Comparison of ENCODE assay signal across 1 cellular context in genomic region chr18:11005528-11005927, GRCh38.
A peak's percentile ranks its signal among the peaks of the same experiment; 100 is the strongest.
TF ChIP-seq lines count a peak whose summit lies in the region.

No MANE protein-coding gene starts in this region.

TF ChIP-seq in HepG2, 621 proteins besides CTCF, POLR2A, EP300 and RAD21 (continued from another document and continues in another):
- TF ChIP-seq MEF2D (CRISPR knock-in tag; IDR thresholded peaks at IDR 0.05) (peak; percentile 64; the same call in 1 of the 2 replicates), ZNF564 (CRISPR knock-in tag; IDR thresholded peaks at IDR 0.05) (0 out of 2 replicates have a peak, but pooled peaks have one; percentile 53), ZNF577 (CRISPR knock-in tag; IDR thresholded peaks at IDR 0.05; ENCODE audit: borderline replicate concordance, low read depth) (no peak), ZNF660 (CRISPR knock-in tag; IDR thresholded peaks at IDR 0.05; ENCODE audit: borderline replicate concordance, low read depth) (no peak), ZNF138 (CRISPR knock-in tag; IDR thresholded peaks at IDR 0.05; ENCODE audit: low read depth) (no peak), ZNF383 (CRISPR knock-in tag; IDR thresholded peaks at IDR 0.05; ENCODE audit: borderline replicate concordance) (no peak), ZSCAN20 (CRISPR knock-in tag; IDR thresholded peaks at IDR 0.05; ENCODE audit: borderline replicate concordance) (no peak), FOXA1 (IDR thresholded peaks at IDR 0.05) (peak; percentile 75; the same call in 1 of the 2 replicates), FOXA1 (CRISPR knock-in tag; IDR thresholded peaks at IDR 0.05) (peak; percentile 98), ATF6 (CRISPR knock-in tag; conservative IDR thresholded peaks at IDR 0.05) (no peak), ZNF781 (CRISPR knock-in tag; IDR thresholded peaks at IDR 0.05; ENCODE audit: borderline replicate concordance, not compliant biosample characterization) (no peak), HMG20B (CRISPR knock-in tag; conservative IDR thresholded peaks at IDR 0.05) (peak; percentile 94), SMAD9 (CRISPR knock-in tag; IDR thresholded peaks at IDR 0.05) (no peak), ZNF232 (CRISPR knock-in tag; IDR thresholded peaks at IDR 0.05; ENCODE audit: borderline replicate concordance) (no peak), NR3C1 (CRISPR knock-in tag; IDR thresholded peaks at IDR 0.05) (no peak), ZFP82 (CRISPR knock-in tag; IDR thresholded peaks at IDR 0.05; ENCODE audit: borderline replicate concordance) (no peak), ZNF432 (CRISPR knock-in tag; IDR thresholded peaks at IDR 0.05; ENCODE audit: borderline replicate concordance) (no peak), DMAP1 (CRISPR knock-in tag; IDR thresholded peaks at IDR 0.05) (peak; percentile 73; the same call in 1 of the 2 replicates), MIXL1 (CRISPR knock-in tag; IDR thresholded peaks at IDR 0.05) (peak; percentile 88; the same call in 1 of the 2 replicates), ZFP1 (CRISPR knock-in tag; IDR thresholded peaks at IDR 0.05) (peak; percentile 92; the same call in 1 of the 2 replicates), HOXA3 (CRISPR knock-in tag; IDR thresholded peaks at IDR 0.05) (peak; percentile 66; the same call in 1 of the 2 replicates), LCORL (IDR thresholded peaks at IDR 0.05) (no peak), LCORL (CRISPR knock-in tag; IDR thresholded peaks at IDR 0.05) (peak; percentile 48; the same call in 1 of the 2 replicates), RORA (CRISPR knock-in tag; IDR thresholded peaks at IDR 0.05) (no peak), ZMYM3 (CRISPR knock-in tag; IDR thresholded peaks at IDR 0.05) (peak; percentile 87), ETV5 (CRISPR knock-in tag; IDR thresholded peaks at IDR 0.05; ENCODE audit: borderline replicate concordance) (peak; percentile 78; the same call in 1 of the 2 replicates), ZNF746 (CRISPR knock-in tag; IDR thresholded peaks at IDR 0.05) (no peak), ZNF768 (CRISPR knock-in tag; IDR thresholded peaks at IDR 0.05) (no peak), ZSCAN31 (CRISPR knock-in tag; IDR thresholded peaks at IDR 0.05; ENCODE audit: low read depth) (0 out of 2 replicates have a peak, but pooled peaks have one; percentile 23), GABPB1 (CRISPR knock-in tag; IDR thresholded peaks at IDR 0.05) (no peak; the same call in 1 of the 2 replicates), ZNF44 (CRISPR knock-in tag; IDR thresholded peaks at IDR 0.05) (no peak), GZF1 (CRISPR knock-in tag; IDR thresholded peaks at IDR 0.05) (0 out of 2 replicates have a peak, but pooled peaks have one; percentile 61), ZBTB38 (CRISPR knock-in tag; IDR thresholded peaks at IDR 0.05) (no peak), ARNT (IDR thresholded peaks at IDR 0.05) (no peak), SAP130 (CRISPR knock-in tag; IDR thresholded peaks at IDR 0.05; ENCODE audit: low read depth) (peak; percentile 96), ZNF703 (CRISPR knock-in tag; IDR thresholded peaks at IDR 0.05; ENCODE audit: borderline replicate concordance) (no peak), HNRNPH1 (optimal IDR thresholded peaks at IDR 0.05; ENCODE audit: low read depth, low read length) (no peak), KLF16 (CRISPR knock-in tag; IDR thresholded peaks at IDR 0.05) (peak in 1 of 2 experiments; percentile 83; a peak in 1 of 4 replicates), ZNF235 (CRISPR knock-in tag; IDR thresholded peaks at IDR 0.05; ENCODE audit: borderline replicate concordance) (no peak), FOXK1 (CRISPR knock-in tag; IDR thresholded peaks at IDR 0.05; ENCODE audit: borderline replicate concordance, low read depth) (peak; percentile 98), MBD4 (IDR thresholded peaks at IDR 0.05; ENCODE audit: borderline replicate concordance, low read length) (no peak), SYNCRIP (IDR thresholded peaks at IDR 0.05; ENCODE audit: insufficient read depth, low read depth, low read length) (no peak), GFI1 (CRISPR knock-in tag; IDR thresholded peaks at IDR 0.05; ENCODE audit: borderline replicate concordance) (peak; percentile 98), TBX2 (CRISPR knock-in tag; IDR thresholded peaks at IDR 0.05; ENCODE audit: borderline replicate concordance) (peak; percentile 96), NFATC3 (CRISPR knock-in tag; IDR thresholded peaks at IDR 0.05) (no peak), ZNF619 (CRISPR knock-in tag; IDR thresholded peaks at IDR 0.05) (peak; percentile 77; the same call in 1 of the 2 replicates)
- TF ChIP-seq, protein P1, sequence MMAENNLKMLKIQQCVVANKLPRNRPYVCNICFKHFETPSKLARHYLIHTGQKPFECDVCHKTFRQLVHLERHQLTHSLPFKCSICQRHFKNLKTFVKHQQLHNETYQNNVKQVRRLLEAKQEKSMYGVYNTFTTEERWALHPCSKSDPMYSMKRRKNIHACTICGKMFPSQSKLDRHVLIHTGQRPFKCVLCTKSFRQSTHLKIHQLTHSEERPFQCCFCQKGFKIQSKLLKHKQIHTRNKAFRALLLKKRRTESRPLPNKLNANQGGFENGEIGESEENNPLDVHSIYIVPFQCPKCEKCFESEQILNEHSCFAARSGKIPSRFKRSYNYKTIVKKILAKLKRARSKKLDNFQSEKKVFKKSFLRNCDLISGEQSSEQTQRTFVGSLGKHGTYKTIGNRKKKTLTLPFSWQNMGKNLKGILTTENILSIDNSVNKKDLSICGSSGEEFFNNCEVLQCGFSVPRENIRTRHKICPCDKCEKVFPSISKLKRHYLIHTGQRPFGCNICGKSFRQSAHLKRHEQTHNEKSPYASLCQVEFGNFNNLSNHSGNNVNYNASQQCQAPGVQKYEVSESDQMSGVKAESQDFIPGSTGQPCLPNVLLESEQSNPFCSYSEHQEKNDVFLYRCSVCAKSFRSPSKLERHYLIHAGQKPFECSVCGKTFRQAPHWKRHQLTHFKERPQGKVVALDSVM (CRISPR knock-in tag; IDR thresholded peaks at IDR 0.05) = peak; percentile 70
- TF ChIP-seq, protein P2, sequence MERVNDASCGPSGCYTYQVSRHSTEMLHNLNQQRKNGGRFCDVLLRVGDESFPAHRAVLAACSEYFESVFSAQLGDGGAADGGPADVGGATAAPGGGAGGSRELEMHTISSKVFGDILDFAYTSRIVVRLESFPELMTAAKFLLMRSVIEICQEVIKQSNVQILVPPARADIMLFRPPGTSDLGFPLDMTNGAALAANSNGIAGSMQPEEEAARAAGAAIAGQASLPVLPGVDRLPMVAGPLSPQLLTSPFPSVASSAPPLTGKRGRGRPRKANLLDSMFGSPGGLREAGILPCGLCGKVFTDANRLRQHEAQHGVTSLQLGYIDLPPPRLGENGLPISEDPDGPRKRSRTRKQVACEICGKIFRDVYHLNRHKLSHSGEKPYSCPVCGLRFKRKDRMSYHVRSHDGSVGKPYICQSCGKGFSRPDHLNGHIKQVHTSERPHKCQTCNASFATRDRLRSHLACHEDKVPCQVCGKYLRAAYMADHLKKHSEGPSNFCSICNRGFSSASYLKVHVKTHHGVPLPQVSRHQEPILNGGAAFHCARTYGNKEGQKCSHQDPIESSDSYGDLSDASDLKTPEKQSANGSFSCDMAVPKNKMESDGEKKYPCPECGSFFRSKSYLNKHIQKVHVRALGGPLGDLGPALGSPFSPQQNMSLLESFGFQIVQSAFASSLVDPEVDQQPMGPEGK (CRISPR knock-in tag; IDR thresholded peaks at IDR 0.05) = no peak
- TF ChIP-seq, protein P3, sequence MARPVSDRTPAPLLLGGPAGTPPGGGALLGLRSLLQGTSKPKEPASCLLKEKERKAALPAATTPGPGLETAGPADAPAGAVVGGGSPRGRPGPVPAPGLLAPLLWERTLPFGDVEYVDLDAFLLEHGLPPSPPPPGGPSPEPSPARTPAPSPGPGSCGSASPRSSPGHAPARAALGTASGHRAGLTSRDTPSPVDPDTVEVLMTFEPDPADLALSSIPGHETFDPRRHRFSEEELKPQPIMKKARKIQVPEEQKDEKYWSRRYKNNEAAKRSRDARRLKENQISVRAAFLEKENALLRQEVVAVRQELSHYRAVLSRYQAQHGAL (CRISPR knock-in tag; IDR thresholded peaks at IDR 0.05; ENCODE audit: not compliant biosample characterization) = no peak
- TF ChIP-seq, protein P4, sequence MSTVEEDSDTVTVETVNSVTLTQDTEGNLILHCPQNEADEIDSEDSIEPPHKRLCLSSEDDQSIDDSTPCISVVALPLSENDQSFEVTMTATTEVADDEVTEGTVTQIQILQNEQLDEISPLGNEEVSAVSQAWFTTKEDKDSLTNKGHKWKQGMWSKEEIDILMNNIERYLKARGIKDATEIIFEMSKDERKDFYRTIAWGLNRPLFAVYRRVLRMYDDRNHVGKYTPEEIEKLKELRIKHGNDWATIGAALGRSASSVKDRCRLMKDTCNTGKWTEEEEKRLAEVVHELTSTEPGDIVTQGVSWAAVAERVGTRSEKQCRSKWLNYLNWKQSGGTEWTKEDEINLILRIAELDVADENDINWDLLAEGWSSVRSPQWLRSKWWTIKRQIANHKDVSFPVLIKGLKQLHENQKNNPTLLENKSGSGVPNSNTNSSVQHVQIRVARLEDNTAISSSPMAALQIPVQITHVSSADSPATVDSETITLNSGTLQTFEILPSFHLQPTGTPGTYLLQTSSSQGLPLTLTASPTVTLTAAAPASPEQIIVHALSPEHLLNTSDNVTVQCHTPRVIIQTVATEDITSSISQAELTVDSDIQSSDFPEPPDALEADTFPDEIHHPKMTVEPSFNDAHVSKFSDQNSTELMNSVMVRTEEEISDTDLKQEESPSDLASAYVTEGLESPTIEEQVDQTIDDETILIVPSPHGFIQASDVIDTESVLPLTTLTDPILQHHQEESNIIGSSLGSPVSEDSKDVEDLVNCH (CRISPR knock-in tag; IDR thresholded peaks at IDR 0.05) = no peak
- TF ChIP-seq, protein P5, sequence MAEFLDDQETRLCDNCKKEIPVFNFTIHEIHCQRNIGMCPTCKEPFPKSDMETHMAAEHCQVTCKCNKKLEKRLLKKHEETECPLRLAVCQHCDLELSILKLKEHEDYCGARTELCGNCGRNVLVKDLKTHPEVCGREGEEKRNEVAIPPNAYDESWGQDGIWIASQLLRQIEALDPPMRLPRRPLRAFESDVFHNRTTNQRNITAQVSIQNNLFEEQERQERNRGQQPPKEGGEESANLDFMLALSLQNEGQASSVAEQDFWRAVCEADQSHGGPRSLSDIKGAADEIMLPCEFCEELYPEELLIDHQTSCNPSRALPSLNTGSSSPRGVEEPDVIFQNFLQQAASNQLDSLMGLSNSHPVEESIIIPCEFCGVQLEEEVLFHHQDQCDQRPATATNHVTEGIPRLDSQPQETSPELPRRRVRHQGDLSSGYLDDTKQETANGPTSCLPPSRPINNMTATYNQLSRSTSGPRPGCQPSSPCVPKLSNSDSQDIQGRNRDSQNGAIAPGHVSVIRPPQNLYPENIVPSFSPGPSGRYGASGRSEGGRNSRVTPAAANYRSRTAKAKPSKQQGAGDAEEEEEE (CRISPR knock-in tag; IDR thresholded peaks at IDR 0.05; ENCODE audit: borderline replicate concordance) = no peak
- TF ChIP-seq, protein P6, sequence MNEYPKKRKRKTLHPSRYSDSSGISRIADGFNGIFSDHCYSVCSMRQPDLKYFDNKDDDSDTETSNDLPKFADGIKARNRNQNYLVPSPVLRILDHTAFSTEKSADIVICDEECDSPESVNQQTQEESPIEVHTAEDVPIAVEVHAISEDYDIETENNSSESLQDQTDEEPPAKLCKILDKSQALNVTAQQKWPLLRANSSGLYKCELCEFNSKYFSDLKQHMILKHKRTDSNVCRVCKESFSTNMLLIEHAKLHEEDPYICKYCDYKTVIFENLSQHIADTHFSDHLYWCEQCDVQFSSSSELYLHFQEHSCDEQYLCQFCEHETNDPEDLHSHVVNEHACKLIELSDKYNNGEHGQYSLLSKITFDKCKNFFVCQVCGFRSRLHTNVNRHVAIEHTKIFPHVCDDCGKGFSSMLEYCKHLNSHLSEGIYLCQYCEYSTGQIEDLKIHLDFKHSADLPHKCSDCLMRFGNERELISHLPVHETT (CRISPR knock-in tag; conservative IDR thresholded peaks at IDR 0.05) = peak; percentile 70; the same call in 1 of the 2 replicates
- TF ChIP-seq, protein P7, sequence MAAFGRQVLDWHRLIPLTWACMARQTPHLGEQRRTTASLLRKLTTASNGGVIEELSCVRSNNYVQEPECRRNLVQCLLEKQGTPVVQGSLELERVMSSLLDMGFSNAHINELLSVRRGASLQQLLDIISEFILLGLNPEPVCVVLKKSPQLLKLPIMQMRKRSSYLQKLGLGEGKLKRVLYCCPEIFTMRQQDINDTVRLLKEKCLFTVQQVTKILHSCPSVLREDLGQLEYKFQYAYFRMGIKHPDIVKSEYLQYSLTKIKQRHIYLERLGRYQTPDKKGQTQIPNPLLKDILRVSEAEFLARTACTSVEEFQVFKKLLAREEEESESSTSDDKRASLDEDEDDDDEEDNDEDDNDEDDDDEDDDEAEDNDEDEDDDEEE (CRISPR knock-in tag; IDR thresholded peaks at IDR 0.05) = no peak
- TF ChIP-seq, protein P8, sequence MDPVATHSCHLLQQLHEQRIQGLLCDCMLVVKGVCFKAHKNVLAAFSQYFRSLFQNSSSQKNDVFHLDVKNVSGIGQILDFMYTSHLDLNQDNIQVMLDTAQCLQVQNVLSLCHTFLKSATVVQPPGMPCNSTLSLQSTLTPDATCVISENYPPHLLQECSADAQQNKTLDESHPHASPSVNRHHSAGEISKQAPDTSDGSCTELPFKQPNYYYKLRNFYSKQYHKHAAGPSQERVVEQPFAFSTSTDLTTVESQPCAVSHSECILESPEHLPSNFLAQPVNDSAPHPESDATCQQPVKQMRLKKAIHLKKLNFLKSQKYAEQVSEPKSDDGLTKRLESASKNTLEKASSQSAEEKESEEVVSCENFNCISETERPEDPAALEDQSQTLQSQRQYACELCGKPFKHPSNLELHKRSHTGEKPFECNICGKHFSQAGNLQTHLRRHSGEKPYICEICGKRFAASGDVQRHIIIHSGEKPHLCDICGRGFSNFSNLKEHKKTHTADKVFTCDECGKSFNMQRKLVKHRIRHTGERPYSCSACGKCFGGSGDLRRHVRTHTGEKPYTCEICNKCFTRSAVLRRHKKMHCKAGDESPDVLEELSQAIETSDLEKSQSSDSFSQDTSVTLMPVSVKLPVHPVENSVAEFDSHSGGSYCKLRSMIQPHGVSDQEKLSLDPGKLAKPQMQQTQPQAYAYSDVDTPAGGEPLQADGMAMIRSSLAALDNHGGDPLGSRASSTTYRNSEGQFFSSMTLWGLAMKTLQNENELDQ (CRISPR knock-in tag; IDR thresholded peaks at IDR 0.05; ENCODE audit: borderline replicate concordance) = no peak
- TF ChIP-seq, protein P9, sequence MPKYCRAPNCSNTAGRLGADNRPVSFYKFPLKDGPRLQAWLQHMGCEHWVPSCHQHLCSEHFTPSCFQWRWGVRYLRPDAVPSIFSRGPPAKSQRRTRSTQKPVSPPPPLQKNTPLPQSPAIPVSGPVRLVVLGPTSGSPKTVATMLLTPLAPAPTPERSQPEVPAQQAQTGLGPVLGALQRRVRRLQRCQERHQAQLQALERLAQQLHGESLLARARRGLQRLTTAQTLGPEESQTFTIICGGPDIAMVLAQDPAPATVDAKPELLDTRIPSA (CRISPR knock-in tag; IDR thresholded peaks at IDR 0.05; ENCODE audit: borderline replicate concordance) = no peak
